Comparison of ENCODE assay signal across 16 cellular contexts in genomic region chr2:215316336-215316735, GRCh38. TPM values are rescaled to one million over a fixed set of nuclear protein-coding genes. Genes with fewer than 3 reads are reported as not detected.
DNase-seq lines count a peak whose midpoint lies in the region; ATAC-seq and TF ChIP-seq lines count a peak whose summit lies in the region.
"Had no signal": no experiment of that assay in that cellular context is flagged by ENCODE, and none has a peak within 500 bp of the region (broad histone marks: within the 10 kb centered on the region; RNA-seq: fewer than 3 reads in every experiment).

No MANE protein-coding gene starts in this region.

- H3K27me3 Mint-ChIP-seq in activated CD4-positive, alpha-beta T cell treated with anti-CD3 and anti-CD28 coated beads for 36 hours = no peaks in the 10 kb centered on the region
- no peaks in the 10 kb centered on the region for H3K27me3 Mint-ChIP-seq in Calu3 (ENCODE audit: unreplicated experiment)
- H3K27me3 Mint-ChIP-seq in T-cell = no peaks in the 10 kb centered on the region
- no peaks in the 10 kb centered on the region for H3K27me3 Mint-ChIP-seq in mesothelial cell of epicardium (ENCODE audit: low read depth)

- CTCF ChIA-PET in activated CD4-positive, alpha-beta T cell treated with anti-CD3 and anti-CD28 coated beads for 36 hours (lab: Charles Lee) = interaction anchor here (0.7 kb wide), 1 partner anchor 9 kb away, joined by 3 read pairs; no protein-coding TSS in a partner anchor
- CTCF ChIA-PET in Calu3 (lab: Charles Lee) (no interaction called here), T-cell (lab: Charles Lee) (no interaction called here)

- intact Hi-C loops in activated CD4-positive, alpha-beta T cell treated with anti-CD3 and anti-CD28 coated beads for 36 hours (cut with DNase I, micrococcal nuclease) = no loop called here
- intact Hi-C loops in Calu3 (cut with micrococcal nuclease; ENCODE audit: unreplicated experiment) = no loop called here

- no peak overlapping the region for H3K9ac ChIP-seq in smooth muscle cell (ENCODE audit: low read depth)
- H3K9ac ChIP-seq: BLaER1 had no signal

- no peaks in the 10 kb centered on the region for H4K20me1 ChIP-seq in smooth muscle cell (ENCODE audit: low read depth)
- H4K20me1 ChIP-seq: BLaER1 had no signal

- no peaks in the 10 kb centered on the region for H3K27me3 ChIP-seq in smooth muscle cell (ENCODE audit: low read depth)
- H3K27me3 ChIP-seq: BLaER1 had no signal

- H3K27ac Mint-ChIP-seq in activated CD4-positive, alpha-beta T cell treated with anti-CD3 and anti-CD28 coated beads for 36 hours = peak overlapping the region; percentile 63
- H3K27ac Mint-ChIP-seq in Calu3 (ENCODE audit: unreplicated experiment) = no peak overlapping the region
- H3K27ac Mint-ChIP-seq in T-cell = peak overlapping the region; percentile 3 to 28
- H3K27ac Mint-ChIP-seq in mesothelial cell of epicardium = peak overlapping the region; percentile 50

- H3K4me1 Mint-ChIP-seq in activated CD4-positive, alpha-beta T cell treated with anti-CD3 and anti-CD28 coated beads for 36 hours = peaks cover 42% of the 10 kb centered on the region
- H3K4me1 Mint-ChIP-seq in Calu3 (ENCODE audit: low read depth, unreplicated experiment) (peaks cover 26% of the 10 kb centered on the region), T-cell (peaks cover 48 to 57% (median 52%) of the 10 kb centered on the region in 3 donors), mesothelial cell of epicardium (peaks cover 30% of the 10 kb centered on the region)

- WGBS in smooth muscle cell (ENCODE audit: low lambda C conversion rate) = 94% methylated on average over 2 of the region's 2 CpGs

- peaks cover 6% of the 10 kb centered on the region for H3K79me2 ChIP-seq in smooth muscle cell (ENCODE audit: low read depth)

- no peak for TF ChIP-seq CTCF in Calu3 (IDR thresholded peaks at IDR 0.05; ENCODE audit: unreplicated experiment)
- TF ChIP-seq CTCF in mesothelial cell of epicardium (IDR thresholded peaks at IDR 0.05; ENCODE audit: unreplicated experiment) = no peak
- TF ChIP-seq CTCF in smooth muscle cell (IDR thresholded peaks at IDR 0.05; ENCODE audit: borderline replicate concordance, insufficient read depth, poor library complexity, severe bottlenecking) = no peak

- no peak overlapping the region for H3K4me3 Mint-ChIP-seq in activated CD4-positive, alpha-beta T cell treated with anti-CD3 and anti-CD28 coated beads for 36 hours
- H3K4me3 Mint-ChIP-seq in Calu3 (ENCODE audit: low read depth, unreplicated experiment) (peak overlapping the region; percentile 10), T-cell (no peak overlapping the region), mesothelial cell of epicardium (no peak overlapping the region)

- DNase-seq in activated CD4-positive, alpha-beta T cell treated with anti-CD3 and anti-CD28 coated beads for 36 hours = no peak
- DNase-seq in activated CD4-positive, alpha-beta T cell treated with anti-CD3 and anti-CD28 coated beads for 4 hours = no peak
- DNase-seq in Calu3 = no peak
- DNase-seq in T-cell = no peak
- no peak for DNase-seq in mesothelial cell of epicardium (ENCODE audit: low spot score in 2 of 2, unreplicated experiment in 2 of 2)
- DNase-seq in C1 segment of cervical spinal cord (lab: John Stamatoyannopoulos, UW) = no peak
- DNase-seq in smooth muscle cell (lab: John Stamatoyannopoulos, UW; ENCODE audit: unreplicated experiment) = no peak
- DNase-seq: 8988T, COR-L47, GDM1, GOT3, NCI-H1092, NCI-H1694, SIG-M5 had no signal

- no peaks in the 10 kb centered on the region for H3F3A ChIP-seq in smooth muscle cell (ENCODE audit: low read depth)

- no TSS peak for BruUV-seq in Calu3 (replicated peaks; lab: Mats Ljungman, UMichigan)

- no peak overlapping the region for H2AFZ ChIP-seq in smooth muscle cell (ENCODE audit: low read depth)

- H3K4me3 ChIP-seq in smooth muscle cell = no peak overlapping the region
- H3K4me3 ChIP-seq: BLaER1 had no signal

- peaks cover 11% of the 10 kb centered on the region for H3K36me3 ChIP-seq in smooth muscle cell (ENCODE audit: low read depth)

- H3K4me1 ChIP-seq in smooth muscle cell (ENCODE audit: low read depth) = peaks cover 5% of the 10 kb centered on the region

- H3K9me3 Mint-ChIP-seq in activated CD4-positive, alpha-beta T cell treated with anti-CD3 and anti-CD28 coated beads for 36 hours (ENCODE audit: low read depth) = no peaks in the 10 kb centered on the region
- H3K9me3 Mint-ChIP-seq in Calu3 (ENCODE audit: low read depth, unreplicated experiment) (peaks cover 2% of the 10 kb centered on the region), T-cell (no peaks in the 10 kb centered on the region), mesothelial cell of epicardium (peaks cover 9% of the 10 kb centered on the region)

- POLR2A ChIA-PET in activated CD4-positive, alpha-beta T cell treated with anti-CD3 and anti-CD28 coated beads for 36 hours (lab: Charles Lee) = interaction anchor here (0.6 kb wide), 1 partner anchor 506 kb away, joined by 4 read pairs; no protein-coding TSS in a partner anchor
- POLR2A ChIA-PET in T-cell (lab: Charles Lee) = no interaction called here

- ATAC-seq in activated CD4-positive, alpha-beta T cell treated with anti-CD3 and anti-CD28 coated beads for 36 hours = no peak
- no peak for ATAC-seq in T-cell (replicated peaks in 1 of 4)
- ATAC-seq in GM18861 (IDR thresholded peaks at IDR 0.05; ENCODE audit: unreplicated experiment) = no peak

- no peak overlapping the region for H3K4me2 ChIP-seq in smooth muscle cell

- H3K27ac ChIP-seq in smooth muscle cell (ENCODE audit: low read depth) = no peak overlapping the region
- H3K27ac ChIP-seq: BLaER1 had no signal

- no peaks in the 10 kb centered on the region for H3K9me3 ChIP-seq in smooth muscle cell (replicated peaks; ENCODE audit: low read depth)

- peaks cover 66% of the 10 kb centered on the region for H3K36me3 Mint-ChIP-seq in activated CD4-positive, alpha-beta T cell treated with anti-CD3 and anti-CD28 coated beads for 36 hours (ENCODE audit: low read depth)
- peaks cover 79% of the 10 kb centered on the region for H3K36me3 Mint-ChIP-seq in Calu3 (ENCODE audit: insufficient read depth, unreplicated experiment)
- peaks cover 50% of the 10 kb centered on the region for H3K36me3 Mint-ChIP-seq in T-cell
- H3K36me3 Mint-ChIP-seq in mesothelial cell of epicardium = peaks cover 43% of the 10 kb centered on the region

RNA-seq across cellular contexts. Expression of gene ATIC, which starts 4.5 kb away (rescaled TPM):
- 100 to 1,000 TPM; 300 to 310 TPM for total RNA-seq in activated CD4-positive, alpha-beta T cell treated with anti-CD3 and anti-CD28 coated beads for 36 hours
- total RNA-seq in Calu3 (2022) = 206 and 219 TPM in 2 replicates
- total RNA-seq in T-cell = 10 to 100 TPM; 61.9 to 97.4 (median 78.8) TPM
- 115 to 118 TPM (median 118 TPM) in 3 replicates for total RNA-seq in mesothelial cell of epicardium
- total RNA-seq in smooth muscle cell = 10.7 and 28.3 TPM in 2 replicates
- 67.7 and 87.3 TPM in 2 replicates for polyA plus RNA-seq in smooth muscle cell
